Comparison of ENCODE assay signal across 27 cellular contexts in genomic region chr18:3440340-3440739, GRCh38. TPM values are rescaled to one million over a fixed set of nuclear protein-coding genes. Genes with fewer than 3 reads are reported as not detected.
DNase-seq lines count a peak whose midpoint lies in the region; ATAC-seq, FAIRE-seq and TF ChIP-seq lines count a peak whose summit lies in the region.
"Had no signal": no experiment of that assay in that cellular context is flagged by ENCODE, and none has a peak within 500 bp of the region (broad histone marks: within the 10 kb centered on the region; RNA-seq: fewer than 3 reads in every experiment).

No MANE protein-coding gene starts in this region.

- TF ChIP-seq EP300 in HepG2 (IDR thresholded peaks at IDR 0.05; ENCODE audit: low read depth in 2 of 2, low read length in 2 of 2) (no peak), HepG2 (CRISPR knock-in tag; IDR thresholded peaks at IDR 0.05; ENCODE audit: borderline replicate concordance) (no peak)

- no peak for TF ChIP-seq CTCF in hepatocyte (IDR thresholded peaks at IDR 0.05; ENCODE audit: poor library complexity)
- no peak for TF ChIP-seq CTCF in HepG2 (CRISPR knock-in tag; IDR thresholded peaks at IDR 0.05)

- WGBS in hepatocyte (ENCODE audit: low lambda C conversion rate, missing lambda C conversion rate) = 72% methylated on average over 5 of the region's 5 CpGs
- 4% methylated on average over 5 of the region's 5 CpGs for WGBS in HepG2 (ENCODE audit: low lambda C conversion rate)

- no peak for ATAC-seq in HepG2
- ATAC-seq: GM12878, GM23338 had no signal

- intact Hi-C loops in HepG2 (cut with micrococcal nuclease; ENCODE audit: unreplicated experiment) = no loop called here

- peak overlapping the region; percentile 39 for H3K4me2 ChIP-seq in hepatocyte
- H3K4me2 ChIP-seq in HepG2 (ENCODE audit: low read depth, low read length) = 0 out of 2 replicates have a peak overlapping the region, but pooled peaks have one; percentile 32
- H3K4me2 ChIP-seq: GM23338, KMS-11 had no signal

- H3K4me1 ChIP-seq in hepatocyte (ENCODE audit: insufficient read depth) (no peaks in the 10 kb centered on the region), HepG2 (ENCODE audit: insufficient read depth, low read length) (peaks cover 13% of the 10 kb centered on the region)
- H3K4me1 ChIP-seq: BE2C, Peyer's patch had no signal

- H3K79me2 ChIP-seq in hepatocyte (no peaks in the 10 kb centered on the region), HepG2 (ENCODE audit: insufficient read depth, low read length) (no peaks in the 10 kb centered on the region)

- no peaks in the 10 kb centered on the region for H3K9me2 ChIP-seq in hepatocyte (replicated peaks; ENCODE audit: insufficient read depth)

- H2AFZ ChIP-seq in hepatocyte = no peak overlapping the region
- H2AFZ ChIP-seq in HepG2 (ENCODE audit: low read length) = no peak overlapping the region
- H2AFZ ChIP-seq: GM23338 had no signal

- H4K20me1 ChIP-seq in hepatocyte (ENCODE audit: insufficient read depth, poor library complexity, severe bottlenecking) = no peaks in the 10 kb centered on the region
- no peaks in the 10 kb centered on the region for H4K20me1 ChIP-seq in HepG2 (ENCODE audit: insufficient read depth, low read length)

- DNase-seq in Caki2 (ENCODE audit: low read depth) (peak; percentile 72), hepatocyte (ENCODE audit: low spot score) (peak; percentile 35), HepG2 (ENCODE audit: low spot score) (no peak), renal cortical epithelial cell (ENCODE audit: low read depth) (peak; percentile 91), SKM-1 (lab: John Stamatoyannopoulos, UW; ENCODE audit: unreplicated experiment) (no peak), DMS114 treated with DMSO at 0.1 percent for 48 hours (lab: John Stamatoyannopoulos, UW; ENCODE audit: unreplicated experiment) (no peak)
- DNase-seq in stimulated activated naive CD4-positive, alpha-beta T cell treated with Interleukin-2 at 50 U/mL for 16 hours (lab: John Stamatoyannopoulos, UW) = no peak
- no peak for DNase-seq in stimulated activated CD4-positive, alpha-beta T cell treated with anti-CD3 and anti-CD28 coated beads, Interleukin-12 subunit alpha, Interleukin-12 subunit beta, amount 100 ng/mL, for 4 hours
- DNase-seq: 8988T, ACHN, BE2C, IMR-90, NCI-H1048, NCI-H1417, NCI-H1694, NCI-H2029 treated with DMSO at 0.1 percent for 48 hours, NCI-H446 treated with DMSO at 0.1 percent for 48 hours, NCI-H526, NCI-H82, Peyer's patch, SIG-M5 had no signal

- CTCF ChIA-PET in HepG2 (lab: Yijun Ruan, JAX; ENCODE audit: low intra/inter-chr PET ratio, low total read pairs) = interaction anchor here (2.0 kb wide), 1 partner anchor 145 kb away, joined by 7 read pairs; no protein-coding TSS in a partner anchor

- H3K27ac ChIP-seq in hepatocyte = peak overlapping the region; percentile 74
- no peak overlapping the region for H3K27ac ChIP-seq in HepG2 (ENCODE audit: extremely low read length, insufficient read depth, low read length)
- H3K27ac ChIP-seq: KMS-11, Peyer's patch, SK-N-MC had no signal

- POLR2A ChIA-PET in HepG2 (lab: Yijun Ruan, JAX) = no interaction called here

- H3K27me3 ChIP-seq in hepatocyte = no peaks in the 10 kb centered on the region
- no peaks in the 10 kb centered on the region; a peak in 2 of 5 replicates for H3K27me3 ChIP-seq in HepG2 (ENCODE audit: control insufficient read depth in 1 of 2, insufficient read depth in 2 of 2, low read length in 2 of 2)
- H3K27me3 ChIP-seq: BE2C, Peyer's patch had no signal

- BruUV-seq in HepG2 (replicated peaks; lab: Mats Ljungman, UMichigan) = no TSS peak

- H3K9ac ChIP-seq in HepG2 (ENCODE audit: insufficient read depth, low read depth, low read length) = no peak overlapping the region
- H3K9ac ChIP-seq: KMS-11 had no signal

- TF ChIP-seq POLR2A in HepG2 (IDR thresholded peaks at IDR 0.05; ENCODE audit: insufficient read depth in 1 of 2, low read depth in 2 of 2, low read length in 2 of 2) = no peak

- in situ Hi-C loops in Caki2 (cut with HindIII; ENCODE audit: low pct_unique_long_range_greater_than_20kb, low sequenced_read_pairs) (no loop called here), HepG2 (cut with HindIII; ENCODE audit: extremely low pct_ligation_motif_present, low pct_unique_long_range_greater_than_20kb) (no loop called here)

- no peaks in the 10 kb centered on the region for H3K36me3 ChIP-seq in hepatocyte (replicated peaks; ENCODE audit: insufficient read depth, low read depth)
- H3K36me3 ChIP-seq in HepG2 (replicated peaks in 1 of 2; ENCODE audit: control insufficient read depth in 1 of 2, insufficient read depth in 2 of 2, low read length in 2 of 2) = no peaks in the 10 kb centered on the region
- H3K36me3 ChIP-seq: BE2C, HAP-1, Peyer's patch had no signal

- FAIRE-seq in HepG2 (lab: Jason Lieb, UNC) = no peak
- FAIRE-seq: G401.6, GM12878 had no signal

- no peaks in the 10 kb centered on the region for H3K9me3 ChIP-seq in hepatocyte (ENCODE audit: low read depth)
- H3K9me3 ChIP-seq in HepG2 (ENCODE audit: low read length) = no peaks in the 10 kb centered on the region
- H3K9me3 ChIP-seq: BE2C, HAP-1, Peyer's patch had no signal

- H3K4me3 ChIP-seq in hepatocyte (no peak overlapping the region), HepG2 (replicated peaks in 1 of 3; ENCODE audit: insufficient read depth in 1 of 3, low read depth in 2 of 3, low read length in 3 of 3) (no peak overlapping the region)
- H3K4me3 ChIP-seq: GM12878, GM23338, HAP-1, Peyer's patch, SK-N-MC had no signal

- TF ChIP-seq RAD21 in HepG2 (CRISPR knock-in tag; IDR thresholded peaks at IDR 0.05) = no peak

TF ChIP-seq in HepG2, 621 proteins besides CTCF, POLR2A, EP300 and RAD21:
- TF ChIP-seq ZNF674 (CRISPR knock-in tag; IDR thresholded peaks at IDR 0.05; ENCODE audit: low read depth) = no peak

RNA-seq across cellular contexts. Expression of gene TGIF1, which starts 9.6 kb away (rescaled TPM):
- 395 and 500 TPM in 2 replicates for total RNA-seq in Caki2 (2014; rRNA removed; shearing (Covaris generic); ENCODE audit: low replicate concordance)
- 129 and 162 TPM in 2 replicates for total RNA-seq in hepatocyte
- 152 and 193 TPM in 2 replicates for polyA plus RNA-seq in hepatocyte
- 44.0 and 50.0 TPM in 2 replicates for total RNA-seq in HepG2 (2016; rRNA removed; fragmentation: Illumina TruSeq; extraction: Trizol)
- 15.3 and 17.9 TPM in 2 replicates for total RNA-seq in HepG2 (2016; cell fraction: cytosol; rRNA removed; fragmentation: Illumina TruSeq; extraction: Trizol; ENCODE audit: low read depth)
- total RNA-seq in HepG2 (2016; cell fraction: insoluble cytoplasmic fraction; rRNA removed; fragmentation: Illumina TruSeq; extraction: Trizol) = 39.7 and 48.5 TPM in 2 replicates
- total RNA-seq in HepG2 (2016; cell fraction: membrane; rRNA removed; fragmentation: Illumina TruSeq; extraction: Trizol) = 31.9 and 33.8 TPM in 2 replicates
- total RNA-seq in HepG2 (2016; cell fraction: nucleus; rRNA removed; fragmentation: Illumina TruSeq; extraction: Trizol) = 48.5 and 49.4 TPM in 2 replicates
- 76.1 and 76.3 TPM in 2 replicates for polyA plus RNA-seq in HepG2 (2011; rRNA removed)
- 82.7 and 83.0 TPM in 2 replicates for polyA plus RNA-seq in HepG2 (2011; cell fraction: cytosol; rRNA removed)
- polyA plus RNA-seq in HepG2 (2011; cell fraction: nucleus; rRNA removed) = 170 and 172 TPM in 2 replicates
- polyA plus RNA-seq in HepG2 (2012) = 35.4 and 51.3 TPM in 2 replicates
- 8.5 and 8.6 TPM in 2 replicates for polyA plus RNA-seq in HepG2 (2016; cell fraction: cytosol; fragmentation: Illumina TruSeq; extraction: Trizol; ENCODE audit: low read depth)
- polyA plus RNA-seq in HepG2 (2016; cell fraction: insoluble cytoplasmic fraction; fragmentation: Illumina TruSeq; extraction: Trizol; ENCODE audit: low read depth) = 37.9 and 44.1 TPM in 2 replicates
- polyA plus RNA-seq in HepG2 (2016; cell fraction: membrane; fragmentation: Illumina TruSeq; extraction: Trizol; ENCODE audit: low read depth) = 16.3 and 18.7 TPM in 2 replicates
- polyA plus RNA-seq in HepG2 (2016; cell fraction: nucleus; fragmentation: Illumina TruSeq; extraction: Trizol; ENCODE audit: insufficient read depth, low read depth) = 82.0 and 82.8 TPM in 2 replicates
- polyA minus RNA-seq in HepG2 (2011; rRNA and poly(A)+ RNA removed; ENCODE audit: low replicate concordance) = 89.5 and 113 TPM in 2 replicates
- polyA minus RNA-seq in HepG2 (2011; cell fraction: cytosol; rRNA and poly(A)+ RNA removed) = 43.2 and 45.1 TPM in 2 replicates
- polyA minus RNA-seq in HepG2 (2011; cell fraction: nucleus; rRNA and poly(A)+ RNA removed) = 66.8 and 68.0 TPM in 2 replicates
- 295 and 343 TPM in 2 replicates for total RNA-seq in renal cortical epithelial cell

Comparison
In these comparisons a context has a peak if more than half of its experiments do, and no peak if none do; other contexts are left out.
1. DNase-seq: peak in Caki2 (single experiment), hepatocyte (single experiment) and renal cortical epithelial cell (single experiment); none in HepG2 (single experiment), SKM-1 (single experiment), DMS114 treated with DMSO at 0.1 percent for 48 hours (single experiment), stimulated activated naive CD4-positive, alpha-beta T cell treated with Interleukin-2 at 50 U/mL for 16 hours (single experiment) and stimulated activated CD4-positive, alpha-beta T cell treated with anti-CD3 and anti-CD28 coated beads, Interleukin-12 subunit alpha, Interleukin-12 subunit beta, amount 100 ng/mL, for 4 hours (single experiment).